8 cellular contexts compared by ENCODE assay signal in genomic region chr4:110108470-110108869, GRCh38.
DNase-seq lines count a peak whose midpoint lies in the region; ATAC-seq and TF ChIP-seq lines count a peak whose summit lies in the region.
"Had no signal": no experiment of that assay in that cellular context is flagged by ENCODE, and none has a peak within 500 bp of the region (broad histone marks: within the 10 kb centered on the region; RNA-seq: fewer than 3 reads in every experiment).

No MANE protein-coding gene starts in this region.

- no peak overlapping the region for H3K4me3 Mint-ChIP-seq in memory B cell
- no peak overlapping the region for H3K4me3 Mint-ChIP-seq in activated CD4-positive, alpha-beta T cell treated with anti-CD3 and anti-CD28 coated beads, Interleukin-2, amount 10 ng/mL, durations not matched to agents 7 days and 5 days

- H3K36me3 Mint-ChIP-seq in memory B cell = no peaks in the 10 kb centered on the region
- H3K36me3 Mint-ChIP-seq in activated CD4-positive, alpha-beta T cell treated with anti-CD3 and anti-CD28 coated beads, Interleukin-2, amount 10 ng/mL, durations not matched to agents 7 days and 5 days (ENCODE audit: low read depth) = peaks cover 8% of the 10 kb centered on the region

- H3K27ac Mint-ChIP-seq in memory B cell = no peak overlapping the region
- H3K27ac Mint-ChIP-seq in activated CD4-positive, alpha-beta T cell treated with anti-CD3 and anti-CD28 coated beads, Interleukin-2, amount 10 ng/mL, durations not matched to agents 7 days and 5 days = no peak overlapping the region

- no peaks in the 10 kb centered on the region for H3K27me3 ChIP-seq in brain microvascular endothelial cell (replicated peaks)

- in situ Hi-C loops in brain microvascular endothelial cell (cut with HindIII; ENCODE audit: low pct_ligation_motif_present, low sequenced_read_pairs) = no loop called here

- no peak overlapping the region for H3K27ac ChIP-seq in brain microvascular endothelial cell

- DNase-seq in memory B cell (ENCODE audit: low spot score in 2 of 2) (no peak), brain microvascular endothelial cell (no peak), D341Med (ENCODE audit: low spot score) (no peak)
- DNase-seq in activated CD4-positive, alpha-beta T cell treated with anti-CD3 and anti-CD28 coated beads, Interleukin-2, amount 10 ng/mL, durations not matched to agents 7 days and 5 days = no peak
- DNase-seq: KBM-7 had no signal

- no peak for TF ChIP-seq CTCF in brain microvascular endothelial cell (IDR thresholded peaks at IDR 0.05; ENCODE audit: low read depth, low read length, missing control alignments)

- no peak overlapping the region for H3K4me3 ChIP-seq in brain microvascular endothelial cell (ENCODE audit: low read depth, low read length)

- CTCF ChIA-PET in activated CD4-positive, alpha-beta T cell treated with anti-CD3 and anti-CD28 coated beads, Interleukin-2, amount 10 ng/mL, durations not matched to agents 7 days and 5 days (lab: Charles Lee) = interaction anchor here (1.1 kb wide), 1 partner anchor 19 kb away, joined by 3 read pairs; no protein-coding TSS in a partner anchor

- H3K9me3 Mint-ChIP-seq in memory B cell = no peaks in the 10 kb centered on the region
- H3K9me3 Mint-ChIP-seq in activated CD4-positive, alpha-beta T cell treated with anti-CD3 and anti-CD28 coated beads, Interleukin-2, amount 10 ng/mL, durations not matched to agents 7 days and 5 days = peaks cover 3% of the 10 kb centered on the region

- H3K4me1 Mint-ChIP-seq in memory B cell = peaks cover 4% of the 10 kb centered on the region
- H3K4me1 Mint-ChIP-seq in activated CD4-positive, alpha-beta T cell treated with anti-CD3 and anti-CD28 coated beads, Interleukin-2, amount 10 ng/mL, durations not matched to agents 7 days and 5 days = peaks cover 5% of the 10 kb centered on the region

- POLR2A ChIA-PET in activated CD4-positive, alpha-beta T cell treated with anti-CD3 and anti-CD28 coated beads, Interleukin-2, amount 10 ng/mL, durations not matched to agents 7 days and 5 days (lab: Charles Lee) = no interaction called here

- H3K36me3 ChIP-seq in brain microvascular endothelial cell (replicated peaks) = no peaks in the 10 kb centered on the region

- ATAC-seq in GM18870 (IDR thresholded peaks at IDR 0.05; ENCODE audit: unreplicated experiment) (peak; percentile 72), GM21825 (IDR thresholded peaks at IDR 0.05; ENCODE audit: unreplicated experiment) (peak; percentile 92), HG03460 (IDR thresholded peaks at IDR 0.05; ENCODE audit: unreplicated experiment) (peak; percentile 86), memory B cell (ENCODE audit: low read depth) (peak; percentile 27)

- H3K27me3 Mint-ChIP-seq in memory B cell = no peaks in the 10 kb centered on the region
- no peaks in the 10 kb centered on the region for H3K27me3 Mint-ChIP-seq in activated CD4-positive, alpha-beta T cell treated with anti-CD3 and anti-CD28 coated beads, Interleukin-2, amount 10 ng/mL, durations not matched to agents 7 days and 5 days

Comparison
In these comparisons a context has a peak if more than half of its experiments do, and no peak if none do; other contexts are left out.
1. ATAC-seq: peak in every context shown above with its lines; median percentile 92 in GM21825; 86 in HG03460; 72 in GM18870; 27 in memory B cell.